ENCODE assay signal across 8 cellular contexts in the genomic region with DNA sequence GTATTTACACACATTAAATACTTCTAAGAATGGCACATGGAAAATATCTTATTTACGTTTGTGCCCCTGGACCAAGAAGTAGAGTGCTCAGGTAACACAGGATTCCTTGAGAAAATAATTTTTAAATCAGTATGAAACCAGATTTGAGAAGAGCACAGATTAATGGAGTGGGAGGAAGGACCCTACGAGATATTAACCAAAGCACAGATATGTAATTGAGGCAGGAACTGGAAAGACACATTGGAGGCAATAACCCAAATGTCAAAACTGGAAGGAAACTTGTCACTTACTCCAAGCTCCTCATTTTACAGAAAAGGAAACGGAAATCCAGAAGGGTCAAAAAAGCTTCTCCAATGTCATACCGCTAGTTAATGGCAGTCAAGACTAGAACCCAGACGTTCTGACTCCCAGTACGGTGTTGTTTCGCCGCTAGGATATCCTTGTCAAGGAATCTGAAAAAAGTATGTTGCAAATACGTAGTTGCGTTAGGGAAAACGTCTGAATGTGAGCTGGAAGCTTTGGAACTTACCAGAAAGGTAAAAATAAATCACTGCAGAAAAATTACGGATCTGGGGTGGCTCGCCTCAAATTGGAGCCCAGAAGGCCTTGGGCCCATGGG. TPM values are rescaled to one million over a fixed set of nuclear protein-coding genes. Genes with fewer than 3 reads are reported as not detected.
A peak's percentile ranks its signal among the peaks of the same experiment; 100 is the strongest.
DNase-seq lines count a peak whose midpoint lies in the region; ATAC-seq and TF ChIP-seq lines count a peak whose summit lies in the region.

No MANE protein-coding gene starts in this region.

- POLR2A ChIA-PET in CD4-positive, alpha-beta memory T cell (lab: Charles Lee; ENCODE audit: partially characterized antibody), result interaction anchor here (0.7 to 3.1 kb wide), 7 partner anchors 14 to 251 kb away, joined by 3 to 20 read pairs (median 4); a partner anchor contains a TSS

- H3K27me3 ChIP-seq in CD4-positive, alpha-beta memory T cell (ENCODE audit: insufficient read depth, low read length), result no peaks in the 10 kb centered on the region
- H3K27me3 ChIP-seq in MM.1S (replicated peaks; ENCODE audit: insufficient read depth, low read length), result no peaks in the 10 kb centered on the region

- no peaks in the 10 kb centered on the region for H3K9me3 ChIP-seq in CD4-positive, alpha-beta memory T cell (ENCODE audit: control insufficient read depth in 1 of 2, low read length in 2 of 2)
- no peaks in the 10 kb centered on the region for H3K9me3 ChIP-seq in MM.1S (replicated peaks; ENCODE audit: insufficient read depth, low read length)

- peaks cover 6% of the 10 kb centered on the region; the same call in 1 of the 2 replicates for H3F3A ChIP-seq in MM.1S (ENCODE audit: insufficient read depth, low read length)

- peaks cover 11 to 37% (median 20%) of the 10 kb centered on the region in 4 donors for H3K4me1 Mint-ChIP-seq in CD4-positive, alpha-beta memory T cell

- peak overlapping the region; percentile 91 for H2AFZ ChIP-seq in MM.1S (ENCODE audit: low read length)

- H4K20me1 ChIP-seq in MM.1S (ENCODE audit: insufficient read depth, low read length), result no peaks in the 10 kb centered on the region

- CTCF ChIA-PET in CD4-positive, alpha-beta memory T cell (lab: Charles Lee; ENCODE audit: partially characterized antibody), result interaction anchor here (1.2 kb wide), 1 partner anchor 9 kb away, joined by 4 read pairs; no protein-coding TSS in a partner anchor

- peaks cover 12 to 34% of the 10 kb centered on the region in 2 donors for H3K36me3 Mint-ChIP-seq in CD4-positive, alpha-beta memory T cell

- H3K9me3 Mint-ChIP-seq in CD4-positive, alpha-beta memory T cell, result peaks cover 0 to 2% (median 0%) of the 10 kb centered on the region in 8 donors

- intact Hi-C loops in CD4-positive, alpha-beta memory T cell (cut with micrococcal nuclease), result loop anchor here (2.0 to 5.0 kb wide), 2 partner anchors 149 to 164 kb away; a partner anchor contains a TSS

- H3K4me1 ChIP-seq in CD4-positive, alpha-beta memory T cell (ENCODE audit: insufficient read depth, low read length), result peaks cover 21% of the 10 kb centered on the region
- H3K4me1 ChIP-seq in MM.1S (ENCODE audit: low read length), result no peaks in the 10 kb centered on the region

- no peaks in the 10 kb centered on the region for H3K9me2 ChIP-seq in MM.1S (replicated peaks; ENCODE audit: insufficient read depth, low read length)

- peak overlapping the region; percentile 71 to 74 for H3K4me3 ChIP-seq in CD4-positive, alpha-beta memory T cell (ENCODE audit: low read length in 2 of 2)
- peak overlapping the region; percentile 81 for H3K4me3 ChIP-seq in MM.1S (ENCODE audit: low read length)

- H3K27ac ChIP-seq in CD4-positive, alpha-beta memory T cell (ENCODE audit: low read depth, low read length), result peak overlapping the region; percentile 67
- H3K27ac ChIP-seq in MM.1S (ENCODE audit: low read length), result peak overlapping the region; percentile 53; the same call in 1 of the 2 replicates

- DNase-seq in CD4-positive, alpha-beta memory T cell, result no peak
- DNase-seq in MM.1S, result peak; percentile 28
- peak; percentile 4 for DNase-seq in cerebellum (ENCODE audit: low spot score)
- peak; percentile 10 for DNase-seq in myocyte (ENCODE audit: low read depth)
- DNase-seq in dermis blood vessel endothelial cell, result no peak
- no peak for DNase-seq in DMS153 (lab: John Stamatoyannopoulos, UW)
- no peak for DNase-seq in stimulated activated naive CD4-positive, alpha-beta T cell treated with Interleukin-2 at 50 U/mL for 16 hours (lab: John Stamatoyannopoulos, UW)

- H3K4me2 ChIP-seq in MM.1S (ENCODE audit: low read depth, low read length), result peak overlapping the region; percentile 92

- peaks cover 17% of the 10 kb centered on the region for H3K79me2 ChIP-seq in MM.1S (ENCODE audit: low read length)

- H3K27ac Mint-ChIP-seq in CD4-positive, alpha-beta memory T cell, result peak overlapping the region; percentile 86 to 98 (median 97)

- H3K36me3 ChIP-seq in CD4-positive, alpha-beta memory T cell (ENCODE audit: insufficient read depth, low read length), result peaks cover 5% of the 10 kb centered on the region
- H3K36me3 ChIP-seq in MM.1S (replicated peaks; ENCODE audit: insufficient read depth, low read length), result no peaks in the 10 kb centered on the region

- H3K9ac ChIP-seq in MM.1S (ENCODE audit: low read length), result peak overlapping the region; percentile 77

- no peak for ATAC-seq in HG02678 (IDR thresholded peaks at IDR 0.05; ENCODE audit: unreplicated experiment)

- H3K4me3 Mint-ChIP-seq in CD4-positive, alpha-beta memory T cell, result peak overlapping the region; percentile 86 to 98 (median 96)

- H3K27me3 Mint-ChIP-seq in CD4-positive, alpha-beta memory T cell, result no peaks in the 10 kb centered on the region

- TF ChIP-seq CTCF in MM.1S (IDR thresholded peaks at IDR 0.05; ENCODE audit: low read length), result no peak

RNA-seq across cellular contexts. Expression of a gene that starts 0.6 kb away (rescaled TPM):
- 10 to 100 TPM; 33.1 to 38.6 TPM for total RNA-seq in CD4-positive, alpha-beta memory T cell
- polyA plus RNA-seq in CD4-positive, alpha-beta memory T cell, result 10 to 100 TPM; 11.7 to 17.6 TPM
- total RNA-seq in cerebellum, result 14.6 TPM
- total RNA-seq in myocyte, result 22.7 and 30.1 TPM in 2 replicates
- 11.9 TPM for polyA plus RNA-seq in myocyte (2012)
- total RNA-seq in dermis blood vessel endothelial cell, result 30.8 and 39.9 TPM in 2 replicates

RNA-seq across cellular contexts. Expression of a gene that starts 35.9 kb away (rescaled TPM):
- 1,000 to 10,000 TPM; 2,280 to 2,392 TPM for total RNA-seq in CD4-positive, alpha-beta memory T cell
- polyA plus RNA-seq in CD4-positive, alpha-beta memory T cell, result 1,000 to 10,000 TPM; 2,677 to 3,667 TPM
- total RNA-seq in cerebellum (466 TPM), myocyte (1,356 and 1,476 TPM in 2 replicates), dermis blood vessel endothelial cell (694 and 1,366 TPM in 2 replicates)
- polyA plus RNA-seq in myocyte (2012), result 1,151 TPM

RNA-seq across cellular contexts. Expression of a gene that starts 36.3 kb away (rescaled TPM):
- 10 to 100 TPM; 12.4 to 14.2 TPM for total RNA-seq in CD4-positive, alpha-beta memory T cell
- polyA plus RNA-seq in CD4-positive, alpha-beta memory T cell, result 1 to 10 TPM; 1.0 to 2.6 TPM
- total RNA-seq in cerebellum, result 51.1 TPM
- 7.8 and 15.1 TPM in 2 replicates for total RNA-seq in myocyte
- polyA plus RNA-seq in myocyte (2012), result 5.6 TPM
- total RNA-seq in dermis blood vessel endothelial cell, result 6.9 and 8.2 TPM in 2 replicates

Comparison
In these comparisons a context has a peak if more than half of its experiments do, and no peak if none do; other contexts are left out.
1. DNase-seq: peak in MM.1S (single experiment), cerebellum (single experiment) and myocyte (single experiment); none in CD4-positive, alpha-beta memory T cell (0 of 5), dermis blood vessel endothelial cell (single experiment), DMS153 (single experiment) and stimulated activated naive CD4-positive, alpha-beta T cell treated with Interleukin-2 at 50 U/mL for 16 hours (single experiment).